26 cellular contexts compared by ENCODE assay signal in genomic region chr3:140447991-140448390, GRCh38.
"Had no signal": no experiment of that assay in that cellular context is flagged by ENCODE, and none has a peak within 500 bp of the region (broad histone marks: within the 10 kb centered on the region; RNA-seq: fewer than 3 reads in every experiment).

No MANE protein-coding gene starts in this region.

- ATAC-seq: activated CD4-positive, alpha-beta T cell treated with anti-CD3 and anti-CD28 coated beads for 36 hours; activated naive CD8-positive, alpha-beta T cell treated with anti-CD3 and anti-CD28 coated beads, Interleukin-2, amount 50 U/mL, for 24 hours; activated T-cell treated with anti-CD3 and anti-CD28 coated beads, Interleukin-2, amount 50 U/mL, for 72 hours; activated T-helper 17 cell treated with anti-CD3 and anti-CD28 coated beads, Interleukin-2, amount 50 U/mL, for 72 hours had no signal

- H3K27me3 ChIP-seq: adrenal gland, esophagus squamous epithelium had no signal

- H3K27ac ChIP-seq: esophagus squamous epithelium had no signal

- H3K36me3 ChIP-seq: adrenal gland, esophagus squamous epithelium had no signal

- H3K4me3 ChIP-seq: adrenal gland, esophagus squamous epithelium had no signal

- FAIRE-seq: colon, endometrium, endothelial cell of umbilical vein, frontal cortex had no signal

- DNase-seq: activated CD4-positive, alpha-beta memory T cell treated with anti-CD3 and anti-CD28 coated beads, Interleukin-2, amount 10 ng/mL, durations not matched to agents 7 days and 5 days; activated CD4-positive, alpha-beta T cell treated with anti-CD3 and anti-CD28 coated beads for 36 hours; activated CD4-positive, alpha-beta T cell treated with anti-CD3 and anti-CD28 coated beads, Interleukin-2, amount 10 ng/mL, durations not matched to agents 24 days and 14 days; activated CD4-positive, CD25-positive, alpha-beta regulatory T cell; activated CD4-positive, CD25-positive, alpha-beta regulatory T cell treated with anti-CD3 and anti-CD28 coated beads, Interleukin-2, amount 50 U/mL, for 72 hours; activated CD8-positive, alpha-beta memory T cell treated with anti-CD3 and anti-CD28 coated beads, Interleukin-2, amount 50 U/mL, for 48 hours; activated effector memory CD4-positive, alpha-beta T cell treated with Interleukin-2 at 50 U/mL for 16 hours; activated naive CD4-positive, alpha-beta T cell treated with anti-CD3 and anti-CD28 coated beads for 36 hours; activated naive CD8-positive, alpha-beta T cell treated with anti-CD3 and anti-CD28 coated beads for 36 hours; activated naive CD8-positive, alpha-beta T cell treated with anti-CD3 and anti-CD28 coated beads, Interleukin-2, amount 50 U/mL, for 24 hours; activated T-cell treated with anti-CD3 and anti-CD28 coated beads for 4 hours; activated T-cell treated with anti-CD3 and anti-CD28 coated beads, Interleukin-2, amount 50 U/mL, for 24 hours; activated T-cell treated with anti-CD3 and anti-CD28 coated beads, Interleukin-2, amount 50 U/mL, for 72 hours; aorta; caudate nucleus; effector CD8-positive, alpha-beta T cell; esophagus squamous epithelium; head of caudate nucleus; hippocampal formation; T-helper 2 cell had no signal
